ENCODE assay signal across 13 cellular contexts in genomic region chr6:121614115-121614514, GRCh38.
"Had no signal": no experiment of that assay in that cellular context is flagged by ENCODE, and none has a peak within 500 bp of the region (broad histone marks: within the 10 kb centered on the region; RNA-seq: fewer than 3 reads in every experiment).

No MANE protein-coding gene starts in this region.

- H3K4me3 ChIP-seq: coronary artery, hepatocyte, neural progenitor cell had no signal

- H3K36me3 ChIP-seq: neural progenitor cell had no signal

- H3K27ac Mint-ChIP-seq: activated T-helper 1 cell treated with anti-CD3 and anti-CD28 coated beads, Interleukin-12 subunit alpha, Interleukin-12 subunit beta, Interleukin-2, Interleukin-4 antibody, amounts not matched to agents 30 ng/mL and 10 ng/mL and 1 ng/mL, durations not matched to agents 14 hours and 24 hours and 36 hours; neural progenitor cell; T-helper 2 cell treated with Interferon-gamma antibody and Interleukin-4, amounts not matched to agents 5 μg/mL and 100 μg/mL, for 36 hours; type B pancreatic cell had no signal

- ATAC-seq: left lobe of liver had no signal

- DNase-seq: activated naive CD4-positive, alpha-beta T cell treated with Interleukin-2 at 50 U/mL for 16 hours; caudate nucleus; midbrain; retina; stimulated activated CD4-positive, alpha-beta T cell treated with anti-CD3 and anti-CD28 coated beads, Interleukin-4, amount 100 ng/mL, for 1 hour; stimulated activated naive CD4-positive, alpha-beta T cell had no signal

- H3K36me3 Mint-ChIP-seq: neural progenitor cell, type B pancreatic cell had no signal

- H3K4me3 Mint-ChIP-seq: activated T-helper 1 cell treated with anti-CD3 and anti-CD28 coated beads, Interleukin-12 subunit alpha, Interleukin-12 subunit beta, Interleukin-2, Interleukin-4 antibody, amounts not matched to agents 30 ng/mL and 10 ng/mL and 1 ng/mL, durations not matched to agents 14 hours and 24 hours and 36 hours; neural progenitor cell; T-helper 2 cell treated with Interferon-gamma antibody and Interleukin-4, amounts not matched to agents 5 μg/mL and 100 μg/mL, for 36 hours; type B pancreatic cell had no signal

- H3K9me3 Mint-ChIP-seq: activated T-helper 1 cell treated with anti-CD3 and anti-CD28 coated beads, Interleukin-12 subunit alpha, Interleukin-12 subunit beta, Interleukin-2, Interleukin-4 antibody, amounts not matched to agents 30 ng/mL and 10 ng/mL and 1 ng/mL, durations not matched to agents 14 hours and 24 hours and 36 hours; neural progenitor cell; T-helper 2 cell treated with Interferon-gamma antibody and Interleukin-4, amounts not matched to agents 5 μg/mL and 100 μg/mL, for 36 hours; type B pancreatic cell had no signal

- H3K27ac ChIP-seq: hepatocyte, neural progenitor cell had no signal

- H3K27me3 ChIP-seq: hepatocyte, neural progenitor cell had no signal
